In the genomic region with DNA sequence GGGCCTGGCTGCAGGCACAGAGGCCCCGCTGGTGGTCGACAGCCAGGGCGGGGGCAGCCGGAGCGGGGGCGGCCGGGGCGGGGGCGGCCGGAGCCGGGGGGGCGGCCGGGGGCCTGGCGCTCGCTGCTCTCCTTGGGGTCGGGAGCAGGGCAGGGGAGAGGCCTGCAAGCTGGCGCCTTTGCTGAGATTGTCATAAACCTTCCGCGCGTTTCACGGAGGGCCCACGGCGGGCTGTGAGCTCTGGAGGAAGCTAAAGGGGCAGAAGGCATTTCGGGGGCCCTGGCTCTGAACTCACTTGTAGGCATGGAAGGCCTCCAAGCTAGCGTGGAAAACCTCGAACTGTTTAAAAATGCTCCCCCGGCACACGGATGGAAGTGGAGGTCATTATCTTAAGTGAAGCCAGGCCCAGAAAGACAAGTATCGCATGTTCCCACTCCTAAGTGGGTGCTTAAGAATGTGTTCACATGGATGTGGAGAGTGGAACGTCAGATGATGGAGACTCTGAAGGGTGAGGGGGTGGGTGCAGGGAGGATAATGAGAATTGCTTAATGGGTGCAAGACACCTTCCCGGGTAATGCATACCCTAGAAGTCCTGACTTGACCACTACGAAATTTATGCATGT, we compare ENCODE assay signal across 8 cellular contexts. TPM values are rescaled to one million over a fixed set of nuclear protein-coding genes. Genes with fewer than 3 reads are reported as not detected.
DNase-seq lines count a peak whose midpoint lies in the region; ATAC-seq lines count a peak whose summit lies in the region.

No MANE protein-coding gene starts in this region.

- intact Hi-C loops in activated CD4-positive, alpha-beta memory T cell treated with anti-CD3 and anti-CD28 coated beads for 36 hours (cut with micrococcal nuclease): no loop called here
- intact Hi-C loops in posterior vena cava (cut with DNase I): no loop called here

- POLR2A ChIA-PET in activated CD4-positive, alpha-beta memory T cell treated with anti-CD3 and anti-CD28 coated beads for 36 hours (lab: Charles Lee): interaction anchor here (1.3 to 1.7 kb wide), 3 partner anchors 11 to 250 kb away, joined by 4 to 10 read pairs (median 7); a partner anchor contains a TSS

- H3K27ac Mint-ChIP-seq in activated CD4-positive, alpha-beta memory T cell treated with anti-CD3 and anti-CD28 coated beads for 36 hours: no peak overlapping the region

- no peaks in the 10 kb centered on the region for H3K9me3 Mint-ChIP-seq in activated CD4-positive, alpha-beta memory T cell treated with anti-CD3 and anti-CD28 coated beads for 36 hours

- H3K36me3 Mint-ChIP-seq in activated CD4-positive, alpha-beta memory T cell treated with anti-CD3 and anti-CD28 coated beads for 36 hours: no peaks in the 10 kb centered on the region

- ATAC-seq in HG02981 (IDR thresholded peaks at IDR 0.05; ENCODE audit: unreplicated experiment) (peak; percentile 14), HG03571 (IDR thresholded peaks at IDR 0.05; ENCODE audit: unreplicated experiment) (no peak), GM21390 (IDR thresholded peaks at IDR 0.05; ENCODE audit: unreplicated experiment) (no peak)

- DNase-seq in ELR (ENCODE audit: low read depth) (peak; percentile 30), globus pallidus (ENCODE audit: low spot score) (peak; percentile 51), posterior vena cava (ENCODE audit: low spot score) (peak; percentile 80), NCI-H1105 treated with DMSO at 0.1 percent for 48 hours (lab: John Stamatoyannopoulos, UW) (no peak)
- DNase-seq in activated CD4-positive, alpha-beta memory T cell treated with anti-CD3 and anti-CD28 coated beads for 36 hours: no peak

- CTCF ChIA-PET in activated CD4-positive, alpha-beta memory T cell treated with anti-CD3 and anti-CD28 coated beads for 36 hours (lab: Charles Lee): interaction anchor here (0.6 to 1.1 kb wide), 3 partner anchors 16 to 253 kb away, joined by 3 to 8 read pairs (median 3); no protein-coding TSS in a partner anchor

- H3K4me3 Mint-ChIP-seq in activated CD4-positive, alpha-beta memory T cell treated with anti-CD3 and anti-CD28 coated beads for 36 hours: peak overlapping the region; percentile 63

- peaks cover 25% of the 10 kb centered on the region for H3K4me1 Mint-ChIP-seq in activated CD4-positive, alpha-beta memory T cell treated with anti-CD3 and anti-CD28 coated beads for 36 hours (ENCODE audit: low read depth)

- peaks cover 26% of the 10 kb centered on the region for H3K27me3 Mint-ChIP-seq in activated CD4-positive, alpha-beta memory T cell treated with anti-CD3 and anti-CD28 coated beads for 36 hours

RNA-seq across cellular contexts. Expression of a gene that starts 0.6 kb away (rescaled TPM):
- 1 to 10 TPM; 1.8 to 3.4 TPM for total RNA-seq in activated CD4-positive, alpha-beta memory T cell treated with anti-CD3 and anti-CD28 coated beads for 36 hours
- 1 to 10 TPM; 3.3 to 3.7 TPM for total RNA-seq in posterior vena cava

RNA-seq across cellular contexts. Expression of a gene that starts 31.3 kb away (rescaled TPM):
- total RNA-seq in activated CD4-positive, alpha-beta memory T cell treated with anti-CD3 and anti-CD28 coated beads for 36 hours: 10 to 100 TPM; 45.2 to 48.8 TPM
- total RNA-seq in posterior vena cava: 10 to 100 TPM; 26.4 to 29.4 TPM

Comparison
In these comparisons a context has a peak if more than half of its experiments do, and no peak if none do; other contexts are left out.
1. DNase-seq: peak in ELR (single experiment), globus pallidus (single experiment) and posterior vena cava (single experiment); none in activated CD4-positive, alpha-beta memory T cell treated with anti-CD3 and anti-CD28 coated beads for 36 hours (single experiment) and NCI-H1105 treated with DMSO at 0.1 percent for 48 hours (single experiment).